In the genomic region with DNA sequence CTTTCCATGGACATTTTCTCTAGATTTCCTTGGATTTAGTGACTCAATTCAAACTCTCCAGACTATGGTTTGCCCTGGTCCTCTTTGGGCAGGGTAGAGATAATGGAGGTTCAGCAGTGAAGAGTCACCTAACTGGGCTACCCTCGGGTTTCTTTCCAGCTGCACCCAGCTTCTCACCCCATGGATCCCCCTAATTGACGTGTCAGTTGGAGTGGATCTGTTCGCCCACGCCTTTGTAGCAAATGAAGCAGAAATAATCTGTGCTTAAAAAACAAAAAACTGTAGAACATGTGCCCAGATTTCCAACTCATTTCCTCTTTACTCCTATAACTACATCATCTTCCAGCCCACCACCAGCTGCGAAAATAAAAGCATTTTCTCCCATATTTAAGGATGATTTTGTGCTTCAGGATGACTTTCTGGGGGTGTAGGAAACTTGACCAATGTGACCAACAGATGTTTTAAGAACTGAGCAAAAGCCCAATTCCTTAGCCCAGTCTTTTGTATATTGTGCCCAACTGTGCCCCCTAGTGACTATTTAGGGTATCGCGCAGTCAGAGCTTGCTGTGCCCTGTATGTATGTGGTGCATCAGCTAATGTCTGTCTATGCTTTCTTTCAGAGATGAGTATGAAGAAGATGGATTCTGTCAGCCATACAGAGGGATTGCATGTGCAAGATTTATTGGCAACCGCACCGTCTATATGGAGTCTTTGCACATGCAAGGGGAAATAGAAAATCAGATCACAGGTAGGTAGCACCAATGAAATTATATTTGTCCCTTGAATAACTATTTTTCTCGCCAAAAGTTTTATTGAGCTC, we compare ENCODE assay signal across 8 cellular contexts.
DNase-seq lines count a peak whose midpoint lies in the region; ATAC-seq and TF ChIP-seq lines count a peak whose summit lies in the region.

No MANE protein-coding gene starts in this region.

- H3K27ac ChIP-seq in CD4-positive, CD25-positive, alpha-beta regulatory T cell (ENCODE audit: insufficient read depth, low read length, poor library complexity, severe bottlenecking): no peak overlapping the region
- H3K27ac ChIP-seq in esophagus muscularis mucosa (replicated peaks in 1 of 4): no peak overlapping the region

- intact Hi-C loops in esophagus muscularis mucosa (cut with DNase I): loop anchor here (5.0 kb wide), 3 partner anchors 365 to 520 kb away; a partner anchor contains a TSS

- TF ChIP-seq CTCF in esophagus muscularis mucosa (IDR thresholded peaks at IDR 0.05): peak; percentile 78 to 93 (median 86)

- no peaks in the 10 kb centered on the region for H3K36me3 ChIP-seq in CD4-positive, CD25-positive, alpha-beta regulatory T cell (ENCODE audit: control insufficient read depth, insufficient read depth, low read length)
- H3K36me3 ChIP-seq in NT2/D1 (ENCODE audit: insufficient read depth, insufficient read length, low read length): peaks cover 21% of the 10 kb centered on the region
- H3K36me3 ChIP-seq in esophagus muscularis mucosa: no peaks in the 10 kb centered on the region

- WGBS in esophagus muscularis mucosa: 48% methylated on average over 10 of the region's 10 CpGs

- no peaks in the 10 kb centered on the region for H3K27me3 Mint-ChIP-seq in CD4-positive, CD25-positive, alpha-beta regulatory T cell
- H3K27me3 Mint-ChIP-seq in natural killer cell treated with Interleukin-12 subunit alpha and Interleukin-12 subunit beta and Interleukin-15 and Interleukin-18, amount 100 ng/mL, for 72 hours: no peaks in the 10 kb centered on the region

- no peaks in the 10 kb centered on the region for H3K27me3 ChIP-seq in CD4-positive, CD25-positive, alpha-beta regulatory T cell (ENCODE audit: control insufficient read depth, insufficient read depth, low read length)
- H3K27me3 ChIP-seq in NT2/D1 (ENCODE audit: insufficient read depth, insufficient read length) (no peaks in the 10 kb centered on the region), esophagus muscularis mucosa (no peaks in the 10 kb centered on the region)

- no peaks in the 10 kb centered on the region for H3K9me3 Mint-ChIP-seq in CD4-positive, CD25-positive, alpha-beta regulatory T cell
- no peaks in the 10 kb centered on the region for H3K9me3 Mint-ChIP-seq in natural killer cell treated with Interleukin-12 subunit alpha and Interleukin-12 subunit beta and Interleukin-15 and Interleukin-18, amount 100 ng/mL, for 72 hours

- no peaks in the 10 kb centered on the region for H3K36me3 Mint-ChIP-seq in CD4-positive, CD25-positive, alpha-beta regulatory T cell
- H3K36me3 Mint-ChIP-seq in natural killer cell treated with Interleukin-12 subunit alpha and Interleukin-12 subunit beta and Interleukin-15 and Interleukin-18, amount 100 ng/mL, for 72 hours: no peaks in the 10 kb centered on the region

- H3K4me1 Mint-ChIP-seq in CD4-positive, CD25-positive, alpha-beta regulatory T cell: no peaks in the 10 kb centered on the region
- H3K4me1 Mint-ChIP-seq in natural killer cell treated with Interleukin-12 subunit alpha and Interleukin-12 subunit beta and Interleukin-15 and Interleukin-18, amount 100 ng/mL, for 72 hours (ENCODE audit: low read depth in 2 of 2): no peaks in the 10 kb centered on the region

- TF ChIP-seq EP300 in esophagus muscularis mucosa (IDR thresholded peaks at IDR 0.05): no peak

- H3K9me3 ChIP-seq in CD4-positive, CD25-positive, alpha-beta regulatory T cell (ENCODE audit: control insufficient read depth in 2 of 2, low read length in 2 of 2): no peaks in the 10 kb centered on the region
- H3K9me3 ChIP-seq in NT2/D1 (ENCODE audit: insufficient read depth, low read length): no peaks in the 10 kb centered on the region
- H3K9me3 ChIP-seq in esophagus muscularis mucosa: no peaks in the 10 kb centered on the region

- no peaks in the 10 kb centered on the region for H3K4me1 ChIP-seq in CD4-positive, CD25-positive, alpha-beta regulatory T cell (ENCODE audit: control insufficient read depth, insufficient read depth, low read length, poor library complexity, severe bottlenecking)
- H3K4me1 ChIP-seq in NT2/D1 (ENCODE audit: insufficient read depth, insufficient read length): no peaks in the 10 kb centered on the region
- H3K4me1 ChIP-seq in esophagus muscularis mucosa: no peaks in the 10 kb centered on the region

- TF ChIP-seq POLR2A in esophagus muscularis mucosa (IDR thresholded peaks at IDR 0.05; ENCODE audit: low read depth): no peak

- H3K4me3 ChIP-seq in CD4-positive, CD25-positive, alpha-beta regulatory T cell (ENCODE audit: low read depth, low read length): no peak overlapping the region
- H3K4me3 ChIP-seq in NT2/D1 (ENCODE audit: insufficient read length, low read depth) (no peak overlapping the region), esophagus muscularis mucosa (no peak overlapping the region)

- no peak overlapping the region for H3K9ac ChIP-seq in NT2/D1 (ENCODE audit: insufficient read length, low read depth)

- H3K4me3 Mint-ChIP-seq in CD4-positive, CD25-positive, alpha-beta regulatory T cell: no peak overlapping the region
- H3K4me3 Mint-ChIP-seq in natural killer cell treated with Interleukin-12 subunit alpha and Interleukin-12 subunit beta and Interleukin-15 and Interleukin-18, amount 100 ng/mL, for 72 hours: no peak overlapping the region

- peak; percentile 48 to 67 for ATAC-seq in CD4-positive, CD25-positive, alpha-beta regulatory T cell (ENCODE audit: low read depth in 2 of 2)
- ATAC-seq in GM19372 (IDR thresholded peaks at IDR 0.05; ENCODE audit: low read depth, unreplicated experiment): peak; percentile 87
- peak; percentile 72 to 74 for ATAC-seq in natural killer cell treated with Interleukin-12 subunit alpha and Interleukin-12 subunit beta and Interleukin-15 and Interleukin-18, amount 100 ng/mL, for 72 hours

- H3K27ac Mint-ChIP-seq in CD4-positive, CD25-positive, alpha-beta regulatory T cell: no peak overlapping the region
- no peak overlapping the region for H3K27ac Mint-ChIP-seq in natural killer cell treated with Interleukin-12 subunit alpha and Interleukin-12 subunit beta and Interleukin-15 and Interleukin-18, amount 100 ng/mL, for 72 hours

- peak; percentile 35 to 71 (median 52) for DNase-seq in CD4-positive, CD25-positive, alpha-beta regulatory T cell
- DNase-seq in HT-29 (ENCODE audit: low spot score): peak; percentile 93
- peak; percentile 86 for DNase-seq in NT2/D1 (ENCODE audit: low read depth, low spot score)
- DNase-seq in activated T-cell treated with anti-CD3 and anti-CD28 coated beads for 24 hours (ENCODE audit: low read depth): peak; percentile 59
- peak; percentile 97 for DNase-seq in esophagus muscularis mucosa (ENCODE audit: extremely low spot score)
- DNase-seq in natural killer cell treated with Interleukin-12 subunit alpha and Interleukin-12 subunit beta and Interleukin-15 and Interleukin-18, amount 100 ng/mL, for 72 hours (ENCODE audit: low spot score): no peak
- peak; percentile 55 for DNase-seq in stimulated activated naive CD4-positive, alpha-beta T cell treated with Interleukin-2 at 50 U/mL for 16 hours (lab: John Stamatoyannopoulos, UW)
